ENCODE assay signal across 23 cellular contexts in genomic region chr2:122710049-122710448, GRCh38.
"Had no signal": no experiment of that assay in that cellular context is flagged by ENCODE, and none has a peak within 500 bp of the region (broad histone marks: within the 10 kb centered on the region; RNA-seq: fewer than 3 reads in every experiment).

No MANE protein-coding gene starts in this region.

- H3K27me3 Mint-ChIP-seq: IgD-negative memory B cell had no signal

- H3K27ac Mint-ChIP-seq: IgD-negative memory B cell had no signal

- H3K4me3 Mint-ChIP-seq: IgD-negative memory B cell had no signal

- H3K27ac ChIP-seq: KMS-11, RWPE1 had no signal

- H3K4me2 ChIP-seq: KMS-11, SK-N-SH had no signal

- H3K9ac ChIP-seq: KMS-11, SK-N-SH had no signal

- H3K9me3 ChIP-seq: SK-N-SH had no signal

- H3K4me3 ChIP-seq: K562 had no signal

- H3K9me2 ChIP-seq: SK-N-SH had no signal

- H3K36me3 Mint-ChIP-seq: IgD-negative memory B cell had no signal

- H3K4me1 Mint-ChIP-seq: IgD-negative memory B cell had no signal

- DNase-seq: Kasumi-1; MM.1S; NCI-H1092 treated with DMSO at 0.1 percent for 48 hours; NCI-H1436; NCI-H187; NCI-H2029; NCI-H2081 treated with DMSO at 0.1 percent for 48 hours; NCI-H2171; NCI-H226; NCI-H446; NCI-H510A; NCI-H524 treated with DMSO at 0.1 percent for 48 hours; NCI-H69; NCI-H774; NK-92 treated with Interleukin-12 subunit alpha and Interleukin-12 subunit beta, amount 100 ng/mL, for 24 hours; SHP77; SK-N-SH had no signal

- ATAC-seq: K562, Panc1, PC-3 had no signal
